ENCODE assay signal across 14 cellular contexts in the genomic region with DNA sequence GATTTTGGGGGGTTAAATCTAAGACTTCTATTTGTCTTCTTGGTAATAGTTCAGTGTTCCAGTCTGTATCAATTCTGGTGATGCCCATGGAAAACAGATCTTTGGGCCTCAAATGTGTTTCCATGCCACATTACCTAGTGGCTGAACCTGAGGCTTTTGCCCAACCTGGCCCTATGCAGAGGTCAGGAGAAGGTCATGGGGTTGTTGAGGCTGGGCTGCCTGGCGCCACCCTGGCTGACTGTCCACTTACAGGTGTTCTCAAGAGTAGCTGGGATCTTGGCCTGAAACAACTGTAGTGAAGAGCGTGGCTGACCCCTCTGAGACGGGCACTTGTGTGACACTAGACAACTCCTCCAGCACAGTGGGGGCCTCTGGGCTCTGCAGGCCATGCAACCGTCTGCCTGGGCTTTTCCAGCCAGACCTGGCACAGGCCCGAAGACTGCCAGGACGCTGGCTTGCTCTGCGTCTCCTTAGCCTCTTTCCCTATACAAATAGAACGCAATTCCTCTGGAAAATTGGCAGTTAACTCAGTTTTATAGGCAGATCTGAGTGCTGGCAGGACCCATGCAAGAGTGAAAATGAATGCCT.
DNase-seq lines count a peak whose midpoint lies in the region; ATAC-seq and TF ChIP-seq lines count a peak whose summit lies in the region.
"Had no signal": no experiment of that assay in that cellular context is flagged by ENCODE, and none has a peak within 500 bp of the region (broad histone marks: within the 10 kb centered on the region; RNA-seq: fewer than 3 reads in every experiment).

No MANE protein-coding gene starts in this region.

- H4K91ac ChIP-seq in neuronal stem cell (ENCODE audit: low read depth, low read length, poor library complexity) = no peak overlapping the region

- H2BK5ac ChIP-seq in neuronal stem cell (ENCODE audit: low read length) = no peak overlapping the region

- H3K4me3 ChIP-seq in left lung (no peak overlapping the region), neuronal stem cell (ENCODE audit: low read length in 2 of 2) (no peak overlapping the region), upper lobe of left lung (no peak overlapping the region)
- H3K4me3 ChIP-seq: A549, GM23248 had no signal

- H2BK12ac ChIP-seq in neuronal stem cell (ENCODE audit: low read length) = peak overlapping the region; percentile 58

- no peak overlapping the region for H3K23ac ChIP-seq in neuronal stem cell (ENCODE audit: low read depth, low read length, poor library complexity)

- H3K9me3 ChIP-seq in left lung (no peaks in the 10 kb centered on the region), neuronal stem cell (replicated peaks in 1 of 2; ENCODE audit: control insufficient read depth in 2 of 2, insufficient read depth in 1 of 2, low read depth in 1 of 2, low read length in 2 of 2) (no peaks in the 10 kb centered on the region), upper lobe of left lung (no peaks in the 10 kb centered on the region)
- H3K9me3 ChIP-seq: A549 had no signal

- no peak overlapping the region for H3K4ac ChIP-seq in neuronal stem cell (ENCODE audit: low read length)

- H2BK15ac ChIP-seq in neuronal stem cell (ENCODE audit: low read length) = peak overlapping the region; percentile 58

- H3K27me3 ChIP-seq in left lung = no peaks in the 10 kb centered on the region
- no peaks in the 10 kb centered on the region for H3K27me3 ChIP-seq in neuronal stem cell (ENCODE audit: control insufficient read depth in 3 of 3, insufficient read depth in 3 of 3, low read depth in 1 of 3, low read length in 3 of 3)
- no peaks in the 10 kb centered on the region for H3K27me3 ChIP-seq in upper lobe of left lung

- ATAC-seq in left lung (peak; percentile 90), upper lobe of left lung (ENCODE audit: low FRiP score in 2 of 2) (peak; percentile 36 to 65)
- ATAC-seq: A549; CD8-positive, alpha-beta T cell; HCT116; HepG2 had no signal

- WGBS in neuronal stem cell (ENCODE audit: extremely low coverage in 2 of 2, insufficient read length in 2 of 2, insufficient replicate concordance in 1 of 2), 2 donors = no CpG with 5 or more reads among the region's 8 CpGs
- WGBS in upper lobe of left lung, 2 donors = 65 to 100% methylated on average over 1 to 8 of the region's 8 CpGs

- no peaks in the 10 kb centered on the region for H3K79me1 ChIP-seq in neuronal stem cell (ENCODE audit: low read depth, low read length)

- no peak overlapping the region for H4K8ac ChIP-seq in neuronal stem cell (ENCODE audit: low read depth, low read length)

- H3K18ac ChIP-seq in neuronal stem cell (ENCODE audit: low read length) = peak overlapping the region; percentile 87

- no peak for TF ChIP-seq POLR2A in upper lobe of left lung (IDR thresholded peaks at IDR 0.05)

- no peak for TF ChIP-seq CTCF in left lung (IDR thresholded peaks at IDR 0.05)
- no peak for TF ChIP-seq CTCF in upper lobe of left lung (IDR thresholded peaks at IDR 0.05)

- no peak overlapping the region for H3K14ac ChIP-seq in neuronal stem cell (ENCODE audit: low read length)

- intact Hi-C loops in left lung (cut with DNase I) = no loop called here

- H2AK5ac ChIP-seq in neuronal stem cell (ENCODE audit: low read depth, low read length) = no peak overlapping the region

- H3K4me1 ChIP-seq in left lung (no peaks in the 10 kb centered on the region), neuronal stem cell (ENCODE audit: control insufficient read depth in 2 of 2, insufficient read depth in 1 of 2, low read depth in 1 of 2, low read length in 2 of 2) (peaks cover 0 to 2% of the 10 kb centered on the region in 2 donors), upper lobe of left lung (peaks cover 0 to 12% (median 5%) of the 10 kb centered on the region in 4 donors)
- H3K4me1 ChIP-seq: A549 had no signal

- H3K36me3 ChIP-seq in left lung = no peaks in the 10 kb centered on the region
- no peaks in the 10 kb centered on the region for H3K36me3 ChIP-seq in neuronal stem cell (replicated peaks in 1 of 2; ENCODE audit: control insufficient read depth in 2 of 2, insufficient read depth in 2 of 2, low read length in 2 of 2)
- no peaks in the 10 kb centered on the region for H3K36me3 ChIP-seq in upper lobe of left lung

- H2BK120ac ChIP-seq in neuronal stem cell (ENCODE audit: low read depth, low read length) = no peak overlapping the region

- no peak for TF ChIP-seq EP300 in upper lobe of left lung (IDR thresholded peaks at IDR 0.05)

- no peak overlapping the region for H2AFZ ChIP-seq in neuronal stem cell (ENCODE audit: low read length)
- H2AFZ ChIP-seq: GM23248 had no signal

- H3K27ac ChIP-seq in left lung (no peak overlapping the region), neuronal stem cell (replicated peaks; ENCODE audit: low read length) (no peak overlapping the region), upper lobe of left lung (peak overlapping the region in 2 of 4 donors; percentile 64 to 81)
- H3K27ac ChIP-seq: A549, GM23248 had no signal

- H3K4me2 ChIP-seq in neuronal stem cell (ENCODE audit: insufficient read depth, low read length, poor library complexity, severe bottlenecking) = no peak overlapping the region
- H3K4me2 ChIP-seq: A549 had no signal

- H3K9ac ChIP-seq in neuronal stem cell (ENCODE audit: low read depth, low read length, poor library complexity) = peak overlapping the region; percentile 4
- H3K9ac ChIP-seq: GM23248 had no signal

- peak; percentile 36 for DNase-seq in NCI-H526 treated with DMSO at 0.1 percent for 48 hours (lab: John Stamatoyannopoulos, UW)
- peak; percentile 76 to 84 for DNase-seq in left lung
- no peak for DNase-seq in neuronal stem cell (ENCODE audit: low spot score)
- DNase-seq in upper lobe of left lung = peak; percentile 31 to 72
- DNase-seq in AML-193 (lab: John Stamatoyannopoulos, UW) = no peak
- no peak for DNase-seq in NCI-H187 treated with DMSO at 0.1 percent for 48 hours (lab: John Stamatoyannopoulos, UW)
- no peak for DNase-seq in activated gamma-delta T cell treated with Interleukin-2 at 50 U/mL for 16 hours
- DNase-seq: CD8-positive, alpha-beta T cell; COR-L47; DMS153; GM23248 had no signal

Comparison
In these comparisons a context has a peak if more than half of its experiments do, and no peak if none do; other contexts are left out.
1. DNase-seq: peak in NCI-H526 treated with DMSO at 0.1 percent for 48 hours (single experiment), left lung (2 of 2) and upper lobe of left lung (2 of 2); none in neuronal stem cell (single experiment), AML-193 (0 of 2), NCI-H187 treated with DMSO at 0.1 percent for 48 hours (single experiment) and activated gamma-delta T cell treated with Interleukin-2 at 50 U/mL for 16 hours (single experiment).